1 cellular context compared by ENCODE assay signal in the genomic region with DNA sequence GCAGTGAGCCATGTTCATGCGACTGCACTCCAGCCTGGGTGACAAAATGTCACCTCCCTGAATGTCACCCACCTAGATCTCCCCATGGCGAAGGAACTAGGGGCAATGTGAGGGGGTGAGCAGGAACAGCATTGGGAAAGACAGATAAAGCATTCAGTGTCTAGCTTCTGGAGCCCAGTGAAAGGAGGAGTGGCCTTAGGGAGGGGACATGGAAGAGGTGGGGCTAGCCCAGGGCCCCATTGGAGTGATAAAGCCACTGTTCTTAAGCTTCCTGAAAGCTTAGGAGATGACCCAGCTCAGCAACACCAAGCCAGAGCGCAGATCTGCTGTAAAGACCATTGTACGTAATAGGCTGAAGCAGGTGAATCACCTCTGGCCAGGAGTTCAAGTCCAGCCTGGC.
TF ChIP-seq lines count a peak whose summit lies in the region.

No MANE protein-coding gene starts in this region.

TF ChIP-seq in H1, 55 proteins besides CTCF, POLR2A, EP300 and RAD21:
- TF ChIP-seq PHF8 (conservative IDR thresholded peaks at IDR 0.05; ENCODE audit: low read depth, low read length) (no peak), CBX5 (IDR thresholded peaks at IDR 0.05; ENCODE audit: low read depth, low read length) (no peak), NANOG (IDR thresholded peaks at IDR 0.05; ENCODE audit: insufficient read depth, low read depth, low read length, poor library complexity, severe bottlenecking) (no peak), ASH2L (IDR thresholded peaks at IDR 0.05; ENCODE audit: low read length) (no peak), SIRT6 (IDR thresholded peaks at IDR 0.05; ENCODE audit: low read length) (no peak), TBP (IDR thresholded peaks at IDR 0.05; ENCODE audit: low read depth, low read length) (no peak), BCL11A (IDR thresholded peaks at IDR 0.05; ENCODE audit: low read depth in 2 of 2, low read length in 2 of 2) (no peak), CHD1 (IDR thresholded peaks at IDR 0.05; ENCODE audit: low read depth, low read length) (no peak), KDM1A (IDR thresholded peaks at IDR 0.05; ENCODE audit: borderline replicate concordance, low read length) (no peak), FOSL1 (IDR thresholded peaks at IDR 0.05; ENCODE audit: insufficient read depth, low read depth, low read length) (no peak), BRCA1 (IDR thresholded peaks at IDR 0.05; ENCODE audit: low read depth, low read length) (no peak)
- TF ChIP-seq, protein P1, sequence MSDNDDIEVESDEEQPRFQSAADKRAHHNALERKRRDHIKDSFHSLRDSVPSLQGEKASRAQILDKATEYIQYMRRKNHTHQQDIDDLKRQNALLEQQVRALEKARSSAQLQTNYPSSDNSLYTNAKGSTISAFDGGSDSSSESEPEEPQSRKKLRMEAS (IDR thresholded peaks at IDR 0.05): no peak
- TF ChIP-seq, protein P2, sequence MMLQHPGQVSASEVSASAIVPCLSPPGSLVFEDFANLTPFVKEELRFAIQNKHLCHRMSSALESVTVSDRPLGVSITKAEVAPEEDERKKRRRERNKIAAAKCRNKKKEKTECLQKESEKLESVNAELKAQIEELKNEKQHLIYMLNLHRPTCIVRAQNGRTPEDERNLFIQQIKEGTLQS (IDR thresholded peaks at IDR 0.05; ENCODE audit: insufficient read depth, low read depth, low read length): no peak
TF ChIP-seq in H1: peak in this region for 0.
